In the genomic region with DNA sequence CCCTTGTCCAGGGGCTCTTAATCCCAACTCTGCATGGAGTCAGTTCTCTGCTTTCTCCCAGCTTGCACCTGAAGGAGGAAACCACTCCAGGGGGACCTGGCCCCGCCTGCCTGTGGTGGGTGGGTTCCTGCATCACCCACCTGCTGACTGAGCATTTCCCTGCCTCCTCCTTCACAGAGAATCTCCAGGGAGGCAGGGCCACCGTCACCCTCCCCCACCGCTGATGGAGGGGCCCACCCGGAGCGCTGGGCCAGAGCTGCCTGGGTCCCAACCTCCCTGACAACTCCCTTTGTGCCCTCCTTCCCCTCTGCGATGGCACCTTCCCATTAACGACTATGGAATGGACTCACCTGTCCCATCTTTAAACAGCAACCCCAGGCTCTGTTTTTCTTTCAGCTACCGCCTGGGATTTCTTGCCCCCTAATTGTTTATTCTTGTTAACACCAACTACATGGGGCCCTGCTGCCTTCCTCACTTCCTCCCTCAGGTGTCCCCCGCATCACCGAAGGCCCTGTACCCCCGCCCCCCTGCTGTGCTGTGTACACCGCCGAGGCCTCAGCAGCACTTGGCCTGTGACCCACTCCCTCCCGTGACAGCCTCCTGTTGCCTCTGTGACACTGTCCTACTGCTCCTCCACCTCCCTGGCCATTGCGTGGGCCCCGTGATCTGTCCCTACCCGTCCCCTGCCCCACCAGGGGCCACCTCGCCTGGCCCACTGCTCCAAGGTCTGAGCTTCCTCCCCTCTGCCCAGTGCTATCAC, we compare ENCODE assay signal across 1 cellular context.
TF ChIP-seq lines count a peak whose summit lies in the region.

No MANE protein-coding gene starts in this region.

TF ChIP-seq in HepG2, 621 proteins besides CTCF, POLR2A, EP300 and RAD21:
- TF ChIP-seq ZC3H13 (CRISPR knock-in tag; IDR thresholded peaks at IDR 0.05) (0 out of 2 replicates have a peak, but pooled peaks have one; percentile 62), HOXD1 (CRISPR knock-in tag; IDR thresholded peaks at IDR 0.05) (no peak), DZIP1 (CRISPR knock-in tag; IDR thresholded peaks at IDR 0.05) (0 out of 2 replicates have a peak, but pooled peaks have one; percentile 11), ZNF30 (CRISPR knock-in tag; IDR thresholded peaks at IDR 0.05) (no peak), PRDM15 (CRISPR knock-in tag; IDR thresholded peaks at IDR 0.05) (no peak), SRF (IDR thresholded peaks at IDR 0.05; ENCODE audit: low read depth, low read length) (0 out of 2 replicates have a peak, but pooled peaks have one; percentile 13), AGO2 (optimal IDR thresholded peaks at IDR 0.05; ENCODE audit: low read depth, low read length) (peak; percentile 87), ZBTB40 (IDR thresholded peaks at IDR 0.05) (no peak), ZBTB40 (CRISPR knock-in tag; IDR thresholded peaks at IDR 0.05) (0 out of 2 replicates have a peak, but pooled peaks have one; percentile 1), MAFK (conservative IDR thresholded peaks at IDR 0.05 in 1 of 2, IDR thresholded peaks at IDR 0.05 in 1 of 2; ENCODE audit: low read length in 2 of 2) (0 out of 4 replicates have a peak, but pooled peaks of 1 of the 2 experiments have one; percentile 14), ZNF766 (CRISPR knock-in tag; IDR thresholded peaks at IDR 0.05; ENCODE audit: borderline replicate concordance) (no peak), ZSCAN29 (CRISPR knock-in tag; conservative IDR thresholded peaks at IDR 0.05) (no peak), THAP9 (CRISPR knock-in tag; IDR thresholded peaks at IDR 0.05; ENCODE audit: borderline replicate concordance) (0 out of 2 replicates have a peak, but pooled peaks have one; percentile 26), ZBTB21 (CRISPR knock-in tag; IDR thresholded peaks at IDR 0.05) (0 out of 2 replicates have a peak, but pooled peaks have one; percentile 18)
- TF ChIP-seq, protein P1, sequence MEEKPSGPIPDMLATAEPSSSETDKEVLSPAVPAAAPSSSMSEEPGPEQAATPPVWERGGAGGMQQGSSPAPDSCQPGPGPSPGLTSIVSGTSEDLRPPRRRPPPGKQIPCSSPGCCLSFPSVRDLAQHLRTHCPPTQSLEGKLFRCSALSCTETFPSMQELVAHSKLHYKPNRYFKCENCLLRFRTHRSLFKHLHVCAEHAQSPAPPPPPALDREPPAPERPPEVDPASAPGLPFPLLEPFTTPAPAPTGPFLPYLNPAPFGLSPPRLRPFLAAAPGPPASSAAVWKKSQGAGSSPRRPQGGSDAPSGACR (CRISPR knock-in tag; IDR thresholded peaks at IDR 0.05) = 0 out of 2 replicates have a peak, but pooled peaks have one; percentile 55
- TF ChIP-seq, protein P2, sequence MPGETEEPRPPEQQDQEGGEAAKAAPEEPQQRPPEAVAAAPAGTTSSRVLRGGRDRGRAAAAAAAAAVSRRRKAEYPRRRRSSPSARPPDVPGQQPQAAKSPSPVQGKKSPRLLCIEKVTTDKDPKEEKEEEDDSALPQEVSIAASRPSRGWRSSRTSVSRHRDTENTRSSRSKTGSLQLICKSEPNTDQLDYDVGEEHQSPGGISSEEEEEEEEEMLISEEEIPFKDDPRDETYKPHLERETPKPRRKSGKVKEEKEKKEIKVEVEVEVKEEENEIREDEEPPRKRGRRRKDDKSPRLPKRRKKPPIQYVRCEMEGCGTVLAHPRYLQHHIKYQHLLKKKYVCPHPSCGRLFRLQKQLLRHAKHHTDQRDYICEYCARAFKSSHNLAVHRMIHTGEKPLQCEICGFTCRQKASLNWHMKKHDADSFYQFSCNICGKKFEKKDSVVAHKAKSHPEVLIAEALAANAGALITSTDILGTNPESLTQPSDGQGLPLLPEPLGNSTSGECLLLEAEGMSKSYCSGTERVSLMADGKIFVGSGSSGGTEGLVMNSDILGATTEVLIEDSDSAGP (CRISPR knock-in tag; IDR thresholded peaks at IDR 0.05; ENCODE audit: borderline replicate concordance) = peak; percentile 30; the same call in 1 of the 2 replicates
- TF ChIP-seq, protein P3, sequence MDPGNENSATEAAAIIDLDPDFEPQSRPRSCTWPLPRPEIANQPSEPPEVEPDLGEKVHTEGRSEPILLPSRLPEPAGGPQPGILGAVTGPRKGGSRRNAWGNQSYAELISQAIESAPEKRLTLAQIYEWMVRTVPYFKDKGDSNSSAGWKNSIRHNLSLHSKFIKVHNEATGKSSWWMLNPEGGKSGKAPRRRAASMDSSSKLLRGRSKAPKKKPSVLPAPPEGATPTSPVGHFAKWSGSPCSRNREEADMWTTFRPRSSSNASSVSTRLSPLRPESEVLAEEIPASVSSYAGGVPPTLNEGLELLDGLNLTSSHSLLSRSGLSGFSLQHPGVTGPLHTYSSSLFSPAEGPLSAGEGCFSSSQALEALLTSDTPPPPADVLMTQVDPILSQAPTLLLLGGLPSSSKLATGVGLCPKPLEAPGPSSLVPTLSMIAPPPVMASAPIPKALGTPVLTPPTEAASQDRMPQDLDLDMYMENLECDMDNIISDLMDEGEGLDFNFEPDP (CRISPR knock-in tag; conservative IDR thresholded peaks at IDR 0.05) = 0 out of 2 replicates have a peak, but pooled peaks have one; percentile 37
